Comparison of ENCODE assay signal across 14 cellular contexts in genomic region chr15:95843241-95843851, GRCh38.
DNase-seq lines count a peak whose midpoint lies in the region; ATAC-seq and TF ChIP-seq lines count a peak whose summit lies in the region.
"Had no signal": no experiment of that assay in that cellular context is flagged by ENCODE, and none has a peak within 500 bp of the region (broad histone marks: within the 10 kb centered on the region; RNA-seq: fewer than 3 reads in every experiment).

No MANE protein-coding gene starts in this region.

- DNase-seq in Daoy (ENCODE audit: low read depth) (peak; percentile 53), RPMI7951 (ENCODE audit: low read depth) (peak; percentile 88), foreskin fibroblast (peak; percentile 31 to 75), sciatic nerve (ENCODE audit: low spot score) (no peak), DMS53 treated with DMSO at 0.1 percent for 48 hours (lab: John Stamatoyannopoulos, UW; ENCODE audit: unreplicated experiment) (no peak), NCI-H1436 (lab: John Stamatoyannopoulos, UW) (no peak), activated T-cell treated with anti-CD3 and anti-CD28 coated beads for 4 hours (no peak)
- DNase-seq: activated CD4-positive, alpha-beta memory T cell treated with anti-CD3 and anti-CD28 coated beads for 36 hours; esophagus squamous epithelium; NCI-H345; stimulated activated CD4-positive, alpha-beta T cell treated with anti-CD3 and anti-CD28 coated beads, Interleukin-12 subunit alpha, Interleukin-12 subunit beta, amount 100 ng/mL, for 4 hours; stimulated activated naive CD4-positive, alpha-beta T cell had no signal

- no peak for TF ChIP-seq CTCF in foreskin fibroblast (IDR thresholded peaks at IDR 0.05; ENCODE audit: low read depth, low read length)

- ATAC-seq in sciatic nerve, result peak; percentile 90
- ATAC-seq in HG03108 (IDR thresholded peaks at IDR 0.05; ENCODE audit: unreplicated experiment), result no peak
- ATAC-seq: SK-N-SH treated with all-trans-retinoic acid at 6 μM for 48 hours had no signal

- H3K4me3 ChIP-seq in foreskin fibroblast (ENCODE audit: low read depth in 1 of 2, low read length in 2 of 2), result no peak overlapping the region
- H3K4me3 ChIP-seq: esophagus squamous epithelium had no signal

- intact Hi-C loops in sciatic nerve (cut with DNase I), result no loop called here

Comparison
In these comparisons a context has a peak if more than half of its experiments do, and no peak if none do; other contexts are left out.
1. DNase-seq: peak in Daoy (single experiment), RPMI7951 (single experiment) and foreskin fibroblast (2 of 2); none in sciatic nerve (single experiment), DMS53 treated with DMSO at 0.1 percent for 48 hours (single experiment), NCI-H1436 (single experiment) and activated T-cell treated with anti-CD3 and anti-CD28 coated beads for 4 hours (single experiment).